Comparison of ENCODE assay signal across 8 cellular contexts in the genomic region with DNA sequence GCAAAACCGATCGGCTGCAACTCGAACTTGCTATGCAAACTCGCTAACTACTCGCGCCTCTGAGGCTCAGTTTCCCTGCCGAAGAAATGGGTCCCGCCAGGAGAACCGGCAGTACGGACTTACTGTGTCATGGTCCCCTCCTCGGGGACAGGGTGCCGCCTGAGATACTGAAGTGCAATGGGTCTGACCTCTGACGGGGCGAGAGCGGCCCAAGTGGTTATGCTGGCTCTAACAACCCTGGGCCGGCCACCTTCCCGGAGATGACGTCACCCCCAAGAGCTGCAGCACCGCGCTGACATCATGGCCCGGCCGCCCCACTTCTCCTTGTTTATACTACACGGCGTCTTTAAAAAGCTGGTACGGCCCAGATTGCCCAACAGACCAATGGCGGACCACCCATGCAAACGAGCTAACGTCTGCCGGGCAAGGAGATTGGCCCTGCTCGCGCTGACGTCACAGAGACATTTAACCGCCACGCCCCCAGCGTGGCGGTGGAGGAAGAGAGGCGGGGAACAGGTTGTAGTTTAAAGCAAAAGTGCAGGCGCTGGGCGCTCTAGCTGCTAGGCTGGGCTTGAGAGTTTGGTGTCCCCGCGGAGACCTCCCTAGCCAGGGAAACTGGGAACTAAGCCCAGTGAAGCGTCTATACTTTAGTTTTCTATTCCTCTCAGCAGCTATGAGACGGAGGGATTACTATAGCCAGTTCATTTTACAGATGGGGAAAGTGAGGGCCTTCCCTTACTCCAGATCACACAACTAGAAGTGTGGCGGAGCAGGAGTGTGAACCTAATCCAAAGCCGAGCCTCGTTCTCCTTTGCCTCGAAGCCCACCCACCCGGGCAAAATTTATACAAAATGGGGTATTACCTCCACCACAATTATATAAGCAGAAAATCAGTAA. TPM values are rescaled to one million over a fixed set of nuclear protein-coding genes. Genes with fewer than 3 reads are reported as not detected.
A peak's percentile ranks its signal among the peaks of the same experiment; 100 is the strongest.
DNase-seq lines count a peak whose midpoint lies in the region; ATAC-seq lines count a peak whose summit lies in the region.

No MANE protein-coding gene starts in this region.

- H3K9me3 Mint-ChIP-seq in dendritic cell treated with granulocyte-macrophage colony-stimulating factor and Interleukin-4, amounts not matched to agents 40 ng/mL and 50 ng/mL, for 4 days: no peaks in the 10 kb centered on the region

- DNase-seq in C1 segment of cervical spinal cord (lab: John Stamatoyannopoulos, UW) (peak; percentile 71 to 99 (median 94)), NCI-H748 treated with DMSO at 0.1 percent for 48 hours (lab: John Stamatoyannopoulos, UW) (peak; percentile 99), left lobe of liver (ENCODE audit: low spot score) (peak; percentile 99)
- DNase-seq in activated CD4-positive, alpha-beta T cell treated with anti-CD3 and anti-CD28 coated beads, Interleukin-2, amount 50 U/mL, for 4 hours: peak; percentile 96 to 97
- peak; percentile 97 for DNase-seq in stimulated activated CD4-positive, alpha-beta T cell treated with anti-CD3 and anti-CD28 coated beads, Interleukin-2, amount 100 ng/mL, for 4 hours (ENCODE audit: low read depth)

- peak overlapping the region; percentile 96 for H3K27ac Mint-ChIP-seq in dendritic cell treated with granulocyte-macrophage colony-stimulating factor and Interleukin-4, amounts not matched to agents 40 ng/mL and 50 ng/mL, for 4 days

- ATAC-seq in GM19397 (IDR thresholded peaks at IDR 0.05; ENCODE audit: unreplicated experiment): peak; percentile 63
- ATAC-seq in HG03565 (IDR thresholded peaks at IDR 0.05; ENCODE audit: unreplicated experiment): peak; percentile 57
- ATAC-seq in left lobe of liver: peak; percentile 75

- peaks cover 72% of the 10 kb centered on the region for H3K4me1 Mint-ChIP-seq in dendritic cell treated with granulocyte-macrophage colony-stimulating factor and Interleukin-4, amounts not matched to agents 40 ng/mL and 50 ng/mL, for 4 days (ENCODE audit: low read depth)

- intact Hi-C loops in dendritic cell treated with granulocyte-macrophage colony-stimulating factor and Interleukin-4, amounts not matched to agents 40 ng/mL and 50 ng/mL, for 4 days (cut with micrococcal nuclease): loop anchor here (5.0 to 10.0 kb wide), 3 partner anchors 91 to 153 kb away; a partner anchor contains a TSS

- H3K4me3 Mint-ChIP-seq in dendritic cell treated with granulocyte-macrophage colony-stimulating factor and Interleukin-4, amounts not matched to agents 40 ng/mL and 50 ng/mL, for 4 days: peak overlapping the region; percentile 94

- peaks cover 51% of the 10 kb centered on the region for H3K36me3 Mint-ChIP-seq in dendritic cell treated with granulocyte-macrophage colony-stimulating factor and Interleukin-4, amounts not matched to agents 40 ng/mL and 50 ng/mL, for 4 days (ENCODE audit: low read depth)

- H3K27me3 Mint-ChIP-seq in dendritic cell treated with granulocyte-macrophage colony-stimulating factor and Interleukin-4, amounts not matched to agents 40 ng/mL and 50 ng/mL, for 4 days: no peaks in the 10 kb centered on the region

RNA-seq across cellular contexts. Expression of a gene that starts 0.7 kb away (rescaled TPM):
- 15.3 TPM for total RNA-seq in left lobe of liver

RNA-seq across cellular contexts. Expression of a gene that starts 11.3 kb away (rescaled TPM):
- total RNA-seq in left lobe of liver: 87.3 TPM

Comparison
In these comparisons a context has a peak if more than half of its experiments do, and no peak if none do; other contexts are left out.
1. Peak in every context shown above with its lines: DNase-seq and ATAC-seq.